9 cellular contexts compared by ENCODE assay signal in the genomic region with DNA sequence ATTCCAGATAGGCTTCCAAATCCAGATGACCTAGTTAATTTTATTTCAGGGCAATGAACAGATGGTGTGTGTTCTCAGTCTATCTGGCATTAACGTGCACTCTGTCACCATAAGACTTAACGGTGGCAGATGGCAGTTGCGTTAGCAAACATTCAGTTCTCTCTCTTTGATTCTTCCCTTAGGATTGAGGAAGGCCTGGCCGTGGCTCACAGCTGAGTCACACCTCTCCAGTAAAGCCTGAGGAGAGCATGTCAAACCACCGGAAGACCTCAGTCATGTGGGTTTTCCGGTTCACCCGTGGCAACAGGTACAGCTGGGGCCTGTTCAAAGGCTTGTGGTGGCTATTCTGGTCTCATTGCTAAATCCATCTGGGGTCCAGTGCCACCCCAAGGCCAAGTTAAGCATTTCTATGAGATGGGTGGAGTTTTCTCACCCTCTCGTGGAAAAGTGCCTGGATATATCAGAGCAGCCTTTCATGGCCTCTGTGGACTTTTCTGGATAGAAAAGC.
DNase-seq lines count a peak whose midpoint lies in the region; ATAC-seq, FAIRE-seq and TF ChIP-seq lines count a peak whose summit lies in the region.
"Had no signal": no experiment of that assay in that cellular context is flagged by ENCODE, and none has a peak within 500 bp of the region (broad histone marks: within the 10 kb centered on the region; RNA-seq: fewer than 3 reads in every experiment).

No MANE protein-coding gene starts in this region.

- no peaks in the 10 kb centered on the region for H3K36me3 ChIP-seq in bronchial epithelial cell (ENCODE audit: control insufficient read depth, insufficient read depth, low read length)

- FAIRE-seq in bronchial epithelial cell (lab: Jason Lieb, UNC) = peak; percentile 80
- FAIRE-seq: A204.1 had no signal

- intact Hi-C loops in left colon (cut with DNase I, micrococcal nuclease) = no loop called here

- peak; percentile 35 for TF ChIP-seq CTCF in bronchial epithelial cell (IDR thresholded peaks at IDR 0.05; ENCODE audit: insufficient read depth, low read length, severe bottlenecking)

- ATAC-seq in GM21786 (IDR thresholded peaks at IDR 0.05; ENCODE audit: unreplicated experiment) = peak; percentile 100
- ATAC-seq in left colon = peak; percentile 98

- no peaks in the 10 kb centered on the region for H3K27me3 ChIP-seq in bronchial epithelial cell (ENCODE audit: control insufficient read depth, insufficient read depth, low read length)

- H3K4me3 ChIP-seq in Jurkat, Clone E6-1 (ENCODE audit: low read length) = no peak overlapping the region
- H3K4me3 ChIP-seq in bronchial epithelial cell (ENCODE audit: low read depth, low read length) = no peak overlapping the region

- DNase-seq in NCI-H146 (lab: John Stamatoyannopoulos, UW) = peak; percentile 2
- no peak for DNase-seq in NCI-H146 treated with DMSO at 0.1 percent for 48 hours (lab: John Stamatoyannopoulos, UW; ENCODE audit: unreplicated experiment)
- peak; percentile 45 for DNase-seq in Jurkat, Clone E6-1 (ENCODE audit: low read depth, low spot score)
- peak; percentile 71 to 96 for DNase-seq in SW 1271 (lab: John Stamatoyannopoulos, UW)
- DNase-seq in bronchial epithelial cell (ENCODE audit: low read depth) = peak; percentile 97
- DNase-seq in left colon = peak; percentile 66 to 76
- DNase-seq in stimulated activated CD8-positive, alpha-beta memory T cell treated with anti-CD3 and anti-CD28 coated beads, Interleukin-4, amount 100 ng/mL, for 48 hours = peak; percentile 55
